8 cellular contexts compared by ENCODE assay signal in genomic region chr6:1604991-1605821, GRCh38. TPM values are rescaled to one million over a fixed set of nuclear protein-coding genes. Genes with fewer than 3 reads are reported as not detected.
DNase-seq lines count a peak whose midpoint lies in the region; ATAC-seq and TF ChIP-seq lines count a peak whose summit lies in the region.

No MANE protein-coding gene starts in this region.

- no peaks in the 10 kb centered on the region for H3K9me2 ChIP-seq in OCI-LY7 (ENCODE audit: insufficient read depth, low read length)

- no peaks in the 10 kb centered on the region for H3K36me3 Mint-ChIP-seq in CD8-positive, alpha-beta memory T cell

- H4K20me1 ChIP-seq in OCI-LY7 (ENCODE audit: insufficient read depth, low read length): no peaks in the 10 kb centered on the region
- H4K20me1 ChIP-seq in osteoblast (ENCODE audit: insufficient read depth, low read length): no peaks in the 10 kb centered on the region

- peaks cover 30 to 46% (median 31%) of the 10 kb centered on the region in 3 donors for H3K4me1 Mint-ChIP-seq in CD8-positive, alpha-beta memory T cell

- peaks cover 59 to 75% of the 10 kb centered on the region in 2 donors for H3K27me3 Mint-ChIP-seq in CD8-positive, alpha-beta memory T cell

- no peaks in the 10 kb centered on the region for H3K36me3 ChIP-seq in CD8-positive, alpha-beta memory T cell (ENCODE audit: insufficient read depth, low read length)
- H3K36me3 ChIP-seq in OCI-LY7 (ENCODE audit: insufficient read depth, low read length) (no peaks in the 10 kb centered on the region), osteoblast (ENCODE audit: insufficient read depth, low read length) (no peaks in the 10 kb centered on the region)

- intact Hi-C loops in OCI-LY7 (cut with micrococcal nuclease; ENCODE audit: unreplicated experiment): loop anchor here (2.0 to 10.0 kb wide), 3 partner anchors 500 to 840 kb away; no protein-coding TSS in a partner anchor

- POLR2A ChIA-PET in CD8-positive, alpha-beta memory T cell (lab: Charles Lee): no interaction called here
- POLR2A ChIA-PET in OCI-LY7 (lab: Charles Lee): no interaction called here

- no peak for TF ChIP-seq CTCF in OCI-LY7 (conservative IDR thresholded peaks at IDR 0.05; ENCODE audit: low read length)
- TF ChIP-seq CTCF in fibroblast of pulmonary artery (IDR thresholded peaks at IDR 0.05; ENCODE audit: low read length, missing control alignments): no peak
- TF ChIP-seq CTCF in osteoblast (IDR thresholded peaks at IDR 0.05; ENCODE audit: extremely low read depth, low read depth, low read length): no peak

- H2AFZ ChIP-seq in OCI-LY7 (ENCODE audit: low read length) (no peak overlapping the region), osteoblast (ENCODE audit: low read length) (no peak overlapping the region)

- peak overlapping the region in 6 of 7 donors; percentile 32 to 75 (median 65) for H3K4me3 Mint-ChIP-seq in CD8-positive, alpha-beta memory T cell

- DNase-seq in CD8-positive, alpha-beta memory T cell: no peak
- DNase-seq in OCI-LY7 (ENCODE audit: low spot score) (no peak), fibroblast of pulmonary artery (ENCODE audit: low read depth) (no peak), osteoblast (ENCODE audit: insufficient read length, low spot score, missing footprints) (peak; percentile 89), SK-N-DZ (ENCODE audit: low spot score) (no peak), SHP77 treated with DMSO at 0.1 percent for 48 hours (lab: John Stamatoyannopoulos, UW) (no peak), A172 (ENCODE audit: low spot score) (no peak)

- H3K9me3 Mint-ChIP-seq in CD8-positive, alpha-beta memory T cell: peaks cover 0 to 2% (median 0%) of the 10 kb centered on the region in 5 donors

- no peak overlapping the region for H3K27ac ChIP-seq in CD8-positive, alpha-beta memory T cell (ENCODE audit: low read depth, low read length)
- H3K27ac ChIP-seq in OCI-LY7 (ENCODE audit: low read depth, low read length, poor library complexity, severe bottlenecking): no peak overlapping the region
- no peak overlapping the region for H3K27ac ChIP-seq in osteoblast (ENCODE audit: low read depth, low read length)

- ATAC-seq in GM21737 (IDR thresholded peaks at IDR 0.05; ENCODE audit: unreplicated experiment): no peak

- peak overlapping the region in 1 of 8 donors; percentile 52 for H3K27ac Mint-ChIP-seq in CD8-positive, alpha-beta memory T cell

- peaks cover 66% of the 10 kb centered on the region for H3K27me3 ChIP-seq in CD8-positive, alpha-beta memory T cell (ENCODE audit: insufficient read depth, low read length, poor library complexity, severe bottlenecking)
- peaks cover 43% of the 10 kb centered on the region for H3K27me3 ChIP-seq in osteoblast (ENCODE audit: insufficient read depth, low read length)

- H3K4me2 ChIP-seq in OCI-LY7 (ENCODE audit: low read length): peak overlapping the region; percentile 23; the same call in 1 of the 2 replicates
- peak overlapping the region; percentile 89 for H3K4me2 ChIP-seq in osteoblast (ENCODE audit: insufficient read depth, low read length)

- BruUV-seq in OCI-LY7 (replicated peaks; lab: Mats Ljungman, UMichigan): no TSS peak

- peaks cover 34% of the 10 kb centered on the region for H3K4me1 ChIP-seq in CD8-positive, alpha-beta memory T cell (ENCODE audit: insufficient read depth, low read length)
- H3K4me1 ChIP-seq in OCI-LY7 (ENCODE audit: insufficient read depth, low read length, poor library complexity, severe bottlenecking) (no peaks in the 10 kb centered on the region), osteoblast (ENCODE audit: insufficient read depth, low read length) (peaks cover 25% of the 10 kb centered on the region)

- H3K79me2 ChIP-seq in OCI-LY7 (ENCODE audit: insufficient read depth, low read depth, low read length) (no peaks in the 10 kb centered on the region), osteoblast (ENCODE audit: insufficient read depth, low read length) (no peaks in the 10 kb centered on the region)

- CTCF ChIA-PET in CD8-positive, alpha-beta memory T cell (lab: Charles Lee): interaction anchor here (0.8 to 4.3 kb wide), 7 partner anchors 8 to 1030 kb away, joined by 3 to 38 read pairs (median 4); no protein-coding TSS in a partner anchor
- CTCF ChIA-PET in OCI-LY7 (lab: Charles Lee; ENCODE audit: unreplicated experiment): no interaction called here

- no peak overlapping the region for H3K4me3 ChIP-seq in CD8-positive, alpha-beta memory T cell (ENCODE audit: low read length)
- H3K4me3 ChIP-seq in OCI-LY7 (ENCODE audit: low read depth, low read length, poor library complexity, severe bottlenecking) (no peak overlapping the region), fibroblast of pulmonary artery (replicated peaks; ENCODE audit: low read depth, low read length) (peak overlapping the region; percentile 45), osteoblast (ENCODE audit: insufficient read depth, low read length) (peak overlapping the region; percentile 69)

- no peaks in the 10 kb centered on the region for H3K9me3 ChIP-seq in CD8-positive, alpha-beta memory T cell (ENCODE audit: low read length)
- H3K9me3 ChIP-seq in OCI-LY7 (ENCODE audit: low read length) (no peaks in the 10 kb centered on the region), osteoblast (ENCODE audit: low read depth, low read length) (no peaks in the 10 kb centered on the region)

RNA-seq across cellular contexts. Expression of gene FOXC1, which starts 4.5 kb away (rescaled TPM):
- not detected for total RNA-seq in CD8-positive, alpha-beta memory T cell
- not detected for polyA plus RNA-seq in CD8-positive, alpha-beta memory T cell
- total RNA-seq in OCI-LY7 (2014; rRNA removed; shearing (Covaris generic)): not detected in 2 replicates
- total RNA-seq in OCI-LY7 (2022) (not detected in 2 replicates), osteoblast (39.4 and 41.0 TPM in 2 replicates)
- 14.2 and 15.1 TPM in 2 replicates for polyA plus RNA-seq in SK-N-DZ (2014; cell fraction: cytosol; rRNA removed)
- 10.1 and 11.9 TPM in 2 replicates for polyA plus RNA-seq in SK-N-DZ (2014; cell fraction: nucleus; rRNA removed)
- 3.5 and 4.6 TPM in 2 replicates for total RNA-seq in A172 (2014; rRNA removed; shearing (Covaris generic))

Comparison
In these comparisons a context has a peak if more than half of its experiments do, and no peak if none do; other contexts are left out.
1. H3K4me3 ChIP-seq: peak in fibroblast of pulmonary artery (single experiment) and osteoblast (single experiment); none in CD8-positive, alpha-beta memory T cell (single experiment) and OCI-LY7 (single experiment).